Comparison of ENCODE assay signal across 13 cellular contexts in the genomic region with DNA sequence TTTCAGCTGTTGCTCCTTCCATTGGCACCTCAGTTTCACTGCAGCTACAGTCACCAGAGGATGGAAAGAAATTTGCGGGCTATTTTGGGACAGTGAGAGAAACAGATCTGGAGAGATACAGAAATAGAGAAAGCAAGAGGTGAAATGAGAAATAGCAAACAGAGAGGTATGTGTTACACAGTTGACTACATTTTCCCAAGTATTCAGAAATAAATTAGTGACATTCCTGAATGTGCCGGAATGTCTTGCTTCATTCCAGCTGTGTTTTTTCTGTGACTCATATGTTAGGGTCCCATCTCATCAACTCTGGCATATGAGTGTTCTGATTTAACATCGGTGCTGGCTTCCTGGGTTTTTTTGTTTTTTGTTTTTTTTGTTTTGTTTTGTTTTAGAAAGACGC.
DNase-seq lines count a peak whose midpoint lies in the region; ATAC-seq and TF ChIP-seq lines count a peak whose summit lies in the region.
"Had no signal": no experiment of that assay in that cellular context is flagged by ENCODE, and none has a peak within 500 bp of the region (broad histone marks: within the 10 kb centered on the region; RNA-seq: fewer than 3 reads in every experiment).

No MANE protein-coding gene starts in this region.

- H3K27me3 Mint-ChIP-seq in stimulated activated naive B cell treated with anti-CD40 and anti-IgM and Interleukin-4, amounts not matched to agents 10 μg/mL and 1 μg/mL and 100 μg/mL, for 72 hours = no peaks in the 10 kb centered on the region

- no peak overlapping the region for H3K4me3 Mint-ChIP-seq in stimulated activated naive B cell treated with anti-CD40 and anti-IgM and Interleukin-4, amounts not matched to agents 10 μg/mL and 1 μg/mL and 100 μg/mL, for 72 hours
- H3K4me3 Mint-ChIP-seq: activated T-cell treated with anti-CD3 and anti-CD28 coated beads, Interleukin-2, amount 50 U/mL, for 4 hours had no signal

- H3K4me1 Mint-ChIP-seq in stimulated activated naive B cell treated with anti-CD40 and anti-IgM and Interleukin-4, amounts not matched to agents 10 μg/mL and 1 μg/mL and 100 μg/mL, for 72 hours = no peaks in the 10 kb centered on the region

- H3K9me3 Mint-ChIP-seq in stimulated activated naive B cell treated with anti-CD40 and anti-IgM and Interleukin-4, amounts not matched to agents 10 μg/mL and 1 μg/mL and 100 μg/mL, for 72 hours = no peaks in the 10 kb centered on the region

- DNase-seq in ELR (ENCODE audit: low read depth) (peak; percentile 71), fibroblast of the conjunctiva (ENCODE audit: low read depth) (peak; percentile 70), renal cortical epithelial cell (ENCODE audit: low read depth) (peak; percentile 97)
- no peak for DNase-seq in stimulated activated naive B cell treated with anti-CD40 and anti-IgM and Interleukin-4, amounts not matched to agents 10 μg/mL and 1 μg/mL and 100 μg/mL, for 72 hours
- DNase-seq: activated T-cell treated with anti-CD3 and anti-CD28 coated beads, Interleukin-2, amount 50 U/mL, for 4 hours; DMS 273 treated with DMSO at 0.1 percent for 48 hours; H7; left colon; NCI-H1436 treated with DMSO at 0.1 percent for 48 hours had no signal

- no peak overlapping the region for H3K27ac Mint-ChIP-seq in stimulated activated naive B cell treated with anti-CD40 and anti-IgM and Interleukin-4, amounts not matched to agents 10 μg/mL and 1 μg/mL and 100 μg/mL, for 72 hours

- no peaks in the 10 kb centered on the region for H3K36me3 Mint-ChIP-seq in stimulated activated naive B cell treated with anti-CD40 and anti-IgM and Interleukin-4, amounts not matched to agents 10 μg/mL and 1 μg/mL and 100 μg/mL, for 72 hours

- ATAC-seq in SK-N-SH treated with all-trans-retinoic acid at 6 μM for 48 hours = peak; percentile 50; the same call in 1 of the 3 replicates
- no peak for ATAC-seq in stimulated activated naive B cell treated with anti-CD40 and anti-IgM and Interleukin-4, amounts not matched to agents 10 μg/mL and 1 μg/mL and 100 μg/mL, for 72 hours (replicated peaks)
- no peak for ATAC-seq in HG02870 (IDR thresholded peaks at IDR 0.05; ENCODE audit: unreplicated experiment)
- no peak for ATAC-seq in GM21360 (IDR thresholded peaks at IDR 0.05; ENCODE audit: unreplicated experiment)
- no peak for ATAC-seq in GM21717 (IDR thresholded peaks at IDR 0.05; ENCODE audit: unreplicated experiment)
- ATAC-seq: activated T-cell treated with anti-CD3 and anti-CD28 coated beads, Interleukin-2, amount 50 U/mL, for 4 hours; left colon had no signal

TF ChIP-seq in SK-N-SH treated with all-trans-retinoic acid at 6 μM for 48 hours, 23 proteins besides CTCF, POLR2A, EP300 and RAD21:
- peak; percentile 61; the same call in 1 of the 2 replicates for TF ChIP-seq ISL1 (CRISPR knock-in tag; IDR thresholded peaks at IDR 0.05)
- no peak for TF ChIP-seq ARNTL (CRISPR knock-in tag; IDR thresholded peaks at IDR 0.05; ENCODE audit: borderline replicate concordance, low read depth)
- TF ChIP-seq ZFP3 (CRISPR knock-in tag; IDR thresholded peaks at IDR 0.05) = 0 out of 2 replicates have a peak, but pooled peaks have one; percentile 33
- TF ChIP-seq, protein P1, sequence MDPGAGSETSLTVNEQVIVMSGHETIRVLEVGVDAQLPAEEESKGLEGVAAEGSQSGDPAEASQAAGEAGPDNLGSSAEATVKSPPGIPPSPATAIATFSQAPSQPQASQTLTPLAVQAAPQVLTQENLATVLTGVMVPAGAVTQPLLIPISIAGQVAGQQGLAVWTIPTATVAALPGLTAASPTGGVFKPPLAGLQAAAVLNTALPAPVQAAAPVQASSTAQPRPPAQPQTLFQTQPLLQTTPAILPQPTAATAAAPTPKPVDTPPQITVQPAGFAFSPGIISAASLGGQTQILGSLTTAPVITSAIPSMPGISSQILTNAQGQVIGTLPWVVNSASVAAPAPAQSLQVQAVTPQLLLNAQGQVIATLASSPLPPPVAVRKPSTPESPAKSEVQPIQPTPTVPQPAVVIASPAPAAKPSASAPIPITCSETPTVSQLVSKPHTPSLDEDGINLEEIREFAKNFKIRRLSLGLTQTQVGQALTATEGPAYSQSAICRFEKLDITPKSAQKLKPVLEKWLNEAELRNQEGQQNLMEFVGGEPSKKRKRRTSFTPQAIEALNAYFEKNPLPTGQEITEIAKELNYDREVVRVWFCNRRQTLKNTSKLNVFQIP (CRISPR knock-in tag; IDR thresholded peaks at IDR 0.05; ENCODE audit: borderline replicate concordance, low read depth) = peak; percentile 75; the same call in 1 of the 2 replicates
- no peak for TF ChIP-seq ZNF70 (CRISPR knock-in tag; IDR thresholded peaks at IDR 0.05)
- TF ChIP-seq ZNF8 (CRISPR knock-in tag; IDR thresholded peaks at IDR 0.05) = no peak
- TF ChIP-seq, protein P2, sequence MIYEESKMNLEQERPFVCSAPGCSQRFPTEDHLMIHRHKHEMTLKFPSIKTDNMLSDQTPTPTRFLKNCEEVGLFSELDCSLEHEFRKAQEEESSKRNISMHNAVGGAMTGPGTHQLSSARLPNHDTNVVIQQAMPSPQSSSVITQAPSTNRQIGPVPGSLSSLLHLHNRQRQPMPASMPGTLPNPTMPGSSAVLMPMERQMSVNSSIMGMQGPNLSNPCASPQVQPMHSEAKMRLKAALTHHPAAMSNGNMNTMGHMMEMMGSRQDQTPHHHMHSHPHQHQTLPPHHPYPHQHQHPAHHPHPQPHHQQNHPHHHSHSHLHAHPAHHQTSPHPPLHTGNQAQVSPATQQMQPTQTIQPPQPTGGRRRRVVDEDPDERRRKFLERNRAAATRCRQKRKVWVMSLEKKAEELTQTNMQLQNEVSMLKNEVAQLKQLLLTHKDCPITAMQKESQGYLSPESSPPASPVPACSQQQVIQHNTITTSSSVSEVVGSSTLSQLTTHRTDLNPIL (CRISPR knock-in tag; IDR thresholded peaks at IDR 0.05; ENCODE audit: low read depth) = peak; percentile 59; the same call in 1 of the 2 replicates
- no peak for TF ChIP-seq SNAI2 (CRISPR knock-in tag; IDR thresholded peaks at IDR 0.05)
- TF ChIP-seq BACH2 (CRISPR knock-in tag; IDR thresholded peaks at IDR 0.05; ENCODE audit: borderline replicate concordance) = no peak
- no peak for TF ChIP-seq CSDC2 (CRISPR knock-in tag; IDR thresholded peaks at IDR 0.05)
